ENCODE assay signal across 1 cellular context in genomic region chr3:142580061-142580423, GRCh38.
TF ChIP-seq lines count a peak whose summit lies in the region.

No MANE protein-coding gene starts in this region.

TF ChIP-seq in GM23338, 12 proteins besides CTCF, POLR2A, EP300 and RAD21 (continued from another document):
- TF ChIP-seq ZNF462 (CRISPR knock-in tag; IDR thresholded peaks at IDR 0.05) = no peak
- no peak for TF ChIP-seq ZNF331 (CRISPR knock-in tag; IDR thresholded peaks at IDR 0.05; ENCODE audit: low read depth)
- TF ChIP-seq ZNF114 (CRISPR knock-in tag; IDR thresholded peaks at IDR 0.05) = no peak
- TF ChIP-seq JUNB (IDR thresholded peaks at IDR 0.05; ENCODE audit: unreplicated experiment) = no peak
- no peak for TF ChIP-seq EZH2phosphoT487 (IDR thresholded peaks at IDR 0.05; ENCODE audit: unreplicated experiment)
